13 cellular contexts compared by ENCODE assay signal in genomic region chrX:24478516-24478915, GRCh38. TPM values are rescaled to one million over a fixed set of nuclear protein-coding genes. Genes with fewer than 3 reads are reported as not detected.
A peak's percentile ranks its signal among the peaks of the same experiment; 100 is the strongest.
DNase-seq lines count a peak whose midpoint lies in the region; ATAC-seq, FAIRE-seq and TF ChIP-seq lines count a peak whose summit lies in the region.
"Had no signal": no experiment of that assay in that cellular context is flagged by ENCODE, and none has a peak within 500 bp of the region (broad histone marks: within the 10 kb centered on the region; RNA-seq: fewer than 3 reads in every experiment).

No MANE protein-coding gene starts in this region.

- H3K4me3 ChIP-seq in CD4-positive, CD25-positive, alpha-beta regulatory T cell (ENCODE audit: low read depth, low read length) = peak overlapping the region; percentile 79
- H3K4me3 ChIP-seq in naive thymus-derived CD4-positive, alpha-beta T cell (ENCODE audit: low read length) = peak overlapping the region; percentile 34
- H3K4me3 ChIP-seq: GM23338, uterus had no signal

- H3K36me3 ChIP-seq in CD4-positive, CD25-positive, alpha-beta regulatory T cell (ENCODE audit: control insufficient read depth, insufficient read depth, low read length) = no peaks in the 10 kb centered on the region
- no peaks in the 10 kb centered on the region for H3K36me3 ChIP-seq in naive thymus-derived CD4-positive, alpha-beta T cell (ENCODE audit: control insufficient read depth in 2 of 3, insufficient read depth in 3 of 3, low read length in 3 of 3)
- H3K36me3 ChIP-seq: uterus had no signal

- ATAC-seq in CD4-positive, CD25-positive, alpha-beta regulatory T cell (ENCODE audit: low read depth in 2 of 2) = no peak
- ATAC-seq in naive thymus-derived CD4-positive, alpha-beta T cell = no peak
- ATAC-seq in HG03280 (IDR thresholded peaks at IDR 0.05; ENCODE audit: unreplicated experiment) = no peak
- no peak for ATAC-seq in HG03378 (IDR thresholded peaks at IDR 0.05; ENCODE audit: unreplicated experiment)
- ATAC-seq: GM23338 had no signal

- H3K27ac Mint-ChIP-seq in CD4-positive, CD25-positive, alpha-beta regulatory T cell = peak overlapping the region; percentile 92 to 98 (median 96)
- H3K27ac Mint-ChIP-seq in activated naive CD8-positive, alpha-beta T cell = peak overlapping the region; percentile 96
- H3K27ac Mint-ChIP-seq in naive thymus-derived CD4-positive, alpha-beta T cell = peak overlapping the region; percentile 91 to 97 (median 95)
- H3K27ac Mint-ChIP-seq: GM23338 had no signal

- peak; percentile 14 for FAIRE-seq in GM12892 (lab: Jason Lieb, UNC)
- FAIRE-seq: kidney had no signal

- H3K4me1 Mint-ChIP-seq in CD4-positive, CD25-positive, alpha-beta regulatory T cell = peaks cover 14 to 79% (median 29%) of the 10 kb centered on the region in 4 donors
- peaks cover 82% of the 10 kb centered on the region for H3K4me1 Mint-ChIP-seq in activated naive CD8-positive, alpha-beta T cell (ENCODE audit: low read depth)
- peaks cover 19 to 95% (median 75%) of the 10 kb centered on the region in 7 donors for H3K4me1 Mint-ChIP-seq in naive thymus-derived CD4-positive, alpha-beta T cell

- H3K9me3 Mint-ChIP-seq in CD4-positive, CD25-positive, alpha-beta regulatory T cell = no peaks in the 10 kb centered on the region
- no peaks in the 10 kb centered on the region for H3K9me3 Mint-ChIP-seq in activated naive CD8-positive, alpha-beta T cell (ENCODE audit: low read depth)
- H3K9me3 Mint-ChIP-seq in naive thymus-derived CD4-positive, alpha-beta T cell = peaks cover 0 to 3% (median 0%) of the 10 kb centered on the region in 11 donors
- H3K9me3 Mint-ChIP-seq: GM23338 had no signal

- peak overlapping the region; percentile 89 for H3K27ac ChIP-seq in CD4-positive, CD25-positive, alpha-beta regulatory T cell (ENCODE audit: insufficient read depth, low read length, poor library complexity, severe bottlenecking)
- peak overlapping the region; percentile 81 for H3K27ac ChIP-seq in naive thymus-derived CD4-positive, alpha-beta T cell (ENCODE audit: low read depth, low read length)
- H3K27ac ChIP-seq: uterus had no signal

- no peaks in the 10 kb centered on the region for H3K27me3 ChIP-seq in CD4-positive, CD25-positive, alpha-beta regulatory T cell (ENCODE audit: control insufficient read depth, insufficient read depth, low read length)
- H3K27me3 ChIP-seq in naive thymus-derived CD4-positive, alpha-beta T cell (ENCODE audit: control insufficient read depth in 2 of 2, insufficient read depth in 2 of 2, low read length in 2 of 2) = no peaks in the 10 kb centered on the region
- H3K27me3 ChIP-seq: uterus had no signal

- peaks cover 19% of the 10 kb centered on the region for H3K4me1 ChIP-seq in CD4-positive, CD25-positive, alpha-beta regulatory T cell (ENCODE audit: control insufficient read depth, insufficient read depth, low read length, poor library complexity, severe bottlenecking)
- peaks cover 22 to 51% of the 10 kb centered on the region in 2 donors for H3K4me1 ChIP-seq in naive thymus-derived CD4-positive, alpha-beta T cell (ENCODE audit: control insufficient read depth in 2 of 2, insufficient read depth in 2 of 2, low read length in 2 of 2)
- H3K4me1 ChIP-seq: uterus had no signal

- intact Hi-C loops in naive thymus-derived CD4-positive, alpha-beta T cell (cut with micrococcal nuclease) = loop anchor here (5.0 to 10.0 kb wide), 2 partner anchors 214 to 454 kb away; partner anchors contain the start of genes KLHL15 (in 1 of the 2) and POLA1 (in 1 of the 2)

- POLR2A ChIA-PET in naive thymus-derived CD4-positive, alpha-beta T cell (lab: Charles Lee) = interaction anchor here (0.8 to 6.0 kb wide), 4 partner anchors 12 to 83 kb away, joined by 3 to 110 read pairs (median 8); partner anchors contain the start of gene PDK3

- no peak for TF ChIP-seq POLR2A in GM12892 (IDR thresholded peaks at IDR 0.05; ENCODE audit: low read depth, low read length)

- H3K9me3 ChIP-seq in CD4-positive, CD25-positive, alpha-beta regulatory T cell (ENCODE audit: control insufficient read depth in 2 of 2, low read length in 2 of 2) = no peaks in the 10 kb centered on the region
- H3K9me3 ChIP-seq in naive thymus-derived CD4-positive, alpha-beta T cell (ENCODE audit: control insufficient read depth in 2 of 3, low read length in 3 of 3) = no peaks in the 10 kb centered on the region
- H3K9me3 ChIP-seq: uterus had no signal

- H3K4me3 Mint-ChIP-seq in CD4-positive, CD25-positive, alpha-beta regulatory T cell = peak overlapping the region; percentile 67 to 87 (median 82)
- H3K4me3 Mint-ChIP-seq in activated naive CD8-positive, alpha-beta T cell = peak overlapping the region; percentile 85
- H3K4me3 Mint-ChIP-seq in naive thymus-derived CD4-positive, alpha-beta T cell = peak overlapping the region in 9 of 10 donors; percentile 27 to 85 (median 74)
- H3K4me3 Mint-ChIP-seq: GM23338 had no signal

- DNase-seq in CD4-positive, CD25-positive, alpha-beta regulatory T cell = no peak
- DNase-seq in GM12892 (ENCODE audit: insufficient read length) (no peak), GM19240 (ENCODE audit: insufficient read length, low spot score) (no peak)
- no peak for DNase-seq in naive thymus-derived CD4-positive, alpha-beta T cell
- DNase-seq: kidney, NCI-H187 treated with DMSO at 0.1 percent for 48 hours, NCI-H69, RPMI8226, uterus had no signal

- CTCF ChIA-PET in naive thymus-derived CD4-positive, alpha-beta T cell (lab: Charles Lee) = interaction anchor here (0.5 to 0.6 kb wide), 2 partner anchors 20 to 25 kb away, joined by 3 read pairs; no protein-coding TSS in a partner anchor

- no peaks in the 10 kb centered on the region for H3K27me3 Mint-ChIP-seq in CD4-positive, CD25-positive, alpha-beta regulatory T cell
- no peaks in the 10 kb centered on the region for H3K27me3 Mint-ChIP-seq in activated naive CD8-positive, alpha-beta T cell
- H3K27me3 Mint-ChIP-seq in naive thymus-derived CD4-positive, alpha-beta T cell = no peaks in the 10 kb centered on the region

- H3K36me3 Mint-ChIP-seq in CD4-positive, CD25-positive, alpha-beta regulatory T cell = no peaks in the 10 kb centered on the region
- peaks cover 2% of the 10 kb centered on the region for H3K36me3 Mint-ChIP-seq in activated naive CD8-positive, alpha-beta T cell
- H3K36me3 Mint-ChIP-seq in naive thymus-derived CD4-positive, alpha-beta T cell = peaks cover 0 to 10% (median 0%) of the 10 kb centered on the region in 5 donors

RNA-seq across cellular contexts. Expression of gene PDK3, which starts 13.4 kb away (rescaled TPM):
- total RNA-seq in CD4-positive, CD25-positive, alpha-beta regulatory T cell = 11.3 TPM
- polyA plus RNA-seq in CD4-positive, CD25-positive, alpha-beta regulatory T cell = 10 to 100 TPM; 29.7 to 33.9 (median 33.4) TPM
- polyA plus RNA-seq in GM12892 (2012; ENCODE audit: missing spikeins) = 23.7 TPM
- 10 to 100 TPM; 17.4 to 29.4 (median 28.5) TPM for total RNA-seq in naive thymus-derived CD4-positive, alpha-beta T cell
- polyA plus RNA-seq in naive thymus-derived CD4-positive, alpha-beta T cell = 10 to 100 TPM; 40.0 to 44.1 TPM
